22 cellular contexts compared by ENCODE assay signal in genomic region chr4:110454456-110454855, GRCh38. TPM values are rescaled to one million over a fixed set of nuclear protein-coding genes. Genes with fewer than 3 reads are reported as not detected.
"Had no signal": no experiment of that assay in that cellular context is flagged by ENCODE, and none has a peak within 500 bp of the region (broad histone marks: within the 10 kb centered on the region; RNA-seq: fewer than 3 reads in every experiment).

No MANE protein-coding gene starts in this region.

- H3K9me3 Mint-ChIP-seq: dendritic cell treated with granulocyte-macrophage colony-stimulating factor and Interleukin-4, amounts not matched to agents 40 ng/mL and 50 ng/mL, for 4 days; memory B cell; naive B cell; nephron progenitor cell; stimulated activated effector memory CD8-positive, alpha-beta T cell treated with anti-CD3 and anti-CD28 coated beads, Interleukin-12 subunit alpha, Interleukin-12 subunit beta, amount 100 ng/mL, for 72 hours; type B pancreatic cell had no signal

- H3K27ac ChIP-seq: esophagus squamous epithelium, foreskin keratinocyte, left ventricle myocardium inferior, lower lobe of right lung, suprapubic skin, thyroid gland had no signal

- H3K27me3 ChIP-seq: suprapubic skin, thyroid gland had no signal

- DNase-seq: esophagus squamous epithelium; foreskin keratinocyte; kidney; left cardiac atrium; left ventricle myocardium inferior; lower lobe of right lung; naive B cell; nephron progenitor cell; posterior cingulate gyrus; right cardiac atrium; small intestine; stimulated activated CD4-positive, alpha-beta T cell treated with anti-CD3 and anti-CD28 coated beads, Interleukin-4, amount 100 ng/mL, for 1 hour; stimulated activated CD8-positive, alpha-beta memory T cell treated with anti-CD3 and anti-CD28 coated beads, Interleukin-4, amount 100 ng/mL, for 48 hours; stimulated activated naive CD8-positive, alpha-beta T cell treated with anti-CD3 and anti-CD28 coated beads, Interleukin-15, Interleukin-2, amounts not matched to agents 100 U/mL and 50 U/mL, for 24 hours; thyroid gland had no signal

- H3K4me3 Mint-ChIP-seq: dendritic cell treated with granulocyte-macrophage colony-stimulating factor and Interleukin-4, amounts not matched to agents 40 ng/mL and 50 ng/mL, for 4 days; memory B cell; naive B cell; nephron progenitor cell; stimulated activated effector memory CD8-positive, alpha-beta T cell treated with anti-CD3 and anti-CD28 coated beads, Interleukin-12 subunit alpha, Interleukin-12 subunit beta, amount 100 ng/mL, for 72 hours; type B pancreatic cell had no signal

- H3K4me3 ChIP-seq: esophagus squamous epithelium, left ventricle myocardium inferior, lower lobe of right lung, suprapubic skin, thyroid gland had no signal

- ATAC-seq: foreskin keratinocyte; left cardiac atrium; lower lobe of right lung; right cardiac atrium; stimulated activated effector memory CD8-positive, alpha-beta T cell treated with anti-CD3 and anti-CD28 coated beads, Interleukin-12 subunit alpha, Interleukin-12 subunit beta, amount 100 ng/mL, for 72 hours; stimulated activated naive CD8-positive, alpha-beta T cell treated with anti-CD3 and anti-CD28 coated beads, Interleukin-15, Interleukin-2, amounts not matched to agents 100 U/mL and 50 U/mL, for 24 hours had no signal

- H3K36me3 Mint-ChIP-seq: memory B cell; naive B cell; stimulated activated effector memory CD8-positive, alpha-beta T cell treated with anti-CD3 and anti-CD28 coated beads, Interleukin-12 subunit alpha, Interleukin-12 subunit beta, amount 100 ng/mL, for 72 hours; type B pancreatic cell had no signal

- FAIRE-seq: colon, small intestine, urothelium cell line had no signal

- H3K27me3 Mint-ChIP-seq: type B pancreatic cell had no signal

- H3K36me3 ChIP-seq: esophagus squamous epithelium, left ventricle myocardium inferior, lower lobe of right lung, suprapubic skin, thyroid gland had no signal

- H3K27ac Mint-ChIP-seq: dendritic cell treated with granulocyte-macrophage colony-stimulating factor and Interleukin-4, amounts not matched to agents 40 ng/mL and 50 ng/mL, for 4 days; memory B cell; naive B cell; nephron progenitor cell; stimulated activated effector memory CD8-positive, alpha-beta T cell treated with anti-CD3 and anti-CD28 coated beads, Interleukin-12 subunit alpha, Interleukin-12 subunit beta, amount 100 ng/mL, for 72 hours; type B pancreatic cell had no signal

- H3K9me3 ChIP-seq: esophagus squamous epithelium, left ventricle myocardium inferior, lower lobe of right lung, suprapubic skin, thyroid gland had no signal

- H3K4me1 ChIP-seq: esophagus squamous epithelium, foreskin keratinocyte, left ventricle myocardium inferior, lower lobe of right lung, suprapubic skin, thyroid gland had no signal

- H3K4me1 Mint-ChIP-seq: memory B cell; naive B cell; nephron progenitor cell; stimulated activated effector memory CD8-positive, alpha-beta T cell treated with anti-CD3 and anti-CD28 coated beads, Interleukin-12 subunit alpha, Interleukin-12 subunit beta, amount 100 ng/mL, for 72 hours had no signal

RNA-seq across cellular contexts. Expression of gene ENPEP, which starts 21.5 kb away (rescaled TPM):
- polyA plus RNA-seq: foreskin keratinocyte had no signal
